9 cellular contexts compared by ENCODE assay signal in the genomic region with DNA sequence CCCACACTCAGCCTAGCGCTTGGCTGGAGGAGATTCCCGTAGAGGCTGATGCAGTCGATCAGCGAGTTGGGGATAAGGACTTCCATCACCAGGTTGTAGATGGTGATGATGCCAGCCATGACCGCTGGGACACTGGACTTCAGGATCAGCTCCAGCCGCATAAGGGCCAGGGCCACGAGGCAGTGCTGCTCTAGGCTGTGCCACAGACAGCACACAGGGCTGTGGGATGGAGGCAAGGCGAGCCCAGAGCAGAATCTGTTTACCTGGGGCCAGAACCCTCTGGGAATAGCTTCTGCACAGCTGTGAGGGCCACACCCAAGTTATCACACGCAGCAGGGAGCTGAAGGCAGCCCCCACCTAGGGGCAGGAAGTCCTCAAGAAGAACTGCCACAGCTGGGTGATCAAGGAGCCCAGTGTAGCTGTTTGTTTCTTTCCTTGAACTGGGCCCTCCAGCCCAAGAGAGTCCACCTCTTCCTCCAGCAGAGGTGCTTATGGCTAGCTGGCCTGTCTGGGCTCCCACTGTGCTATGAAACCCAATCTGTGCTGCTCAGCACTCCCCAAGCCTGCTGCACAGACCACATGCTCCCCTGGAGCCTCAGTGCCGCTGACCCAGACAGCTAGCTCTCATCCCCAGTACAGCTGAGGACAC. TPM values are rescaled to one million over a fixed set of nuclear protein-coding genes. Genes with fewer than 3 reads are reported as not detected.
DNase-seq lines count a peak whose midpoint lies in the region; ATAC-seq, FAIRE-seq and TF ChIP-seq lines count a peak whose summit lies in the region.
"Had no signal": no experiment of that assay in that cellular context is flagged by ENCODE, and none has a peak within 500 bp of the region (broad histone marks: within the 10 kb centered on the region; RNA-seq: fewer than 3 reads in every experiment).

No MANE protein-coding gene starts in this region.

- H3K9me3 ChIP-seq in CD8-positive, alpha-beta T cell (ENCODE audit: low read length): no peaks in the 10 kb centered on the region
- no peaks in the 10 kb centered on the region for H3K9me3 ChIP-seq in H1 (ENCODE audit: insufficient read depth in 2 of 2, low read depth in 1 of 2, low read length in 1 of 2)
- H3K9me3 ChIP-seq in tibial nerve: no peaks in the 10 kb centered on the region

- peak overlapping the region; percentile 76 for H3K27ac Mint-ChIP-seq in CD8-positive, alpha-beta T cell

- peak in 5 of 7 experiments; percentile 39 to 76 (median 48) for DNase-seq in CD8-positive, alpha-beta T cell
- peak; percentile 67 for DNase-seq in NCI-H69 (lab: John Stamatoyannopoulos, UW)
- DNase-seq in H1 (ENCODE audit: low read depth in 1 of 2, low spot score in 2 of 2): no peak
- DNase-seq in tibial nerve (ENCODE audit: low spot score in 2 of 2): no peak
- no peak for DNase-seq in coronary artery (ENCODE audit: low spot score)
- DNase-seq in dedifferentiated amniotic fluid mesenchymal stem cell (ENCODE audit: extremely low spot score): no peak
- no peak for DNase-seq in anterior cingulate cortex (lab: John Stamatoyannopoulos, UW)

- no peak overlapping the region for H2BK20ac ChIP-seq in H1 (ENCODE audit: low read length)

- H3K9me3 Mint-ChIP-seq in CD8-positive, alpha-beta T cell: no peaks in the 10 kb centered on the region

- ATAC-seq in CD8-positive, alpha-beta T cell: peak; percentile 59
- ATAC-seq in GM19463 (IDR thresholded peaks at IDR 0.05; ENCODE audit: unreplicated experiment): peak; percentile 59

- H3K4me1 Mint-ChIP-seq in CD8-positive, alpha-beta T cell (ENCODE audit: low read depth): peaks cover 88% of the 10 kb centered on the region

- no peak overlapping the region for H3K18ac ChIP-seq in H1 (ENCODE audit: extremely low read depth, low read length)

- peak overlapping the region; percentile 33 for H3K4me3 ChIP-seq in CD8-positive, alpha-beta T cell (ENCODE audit: low read depth, low read length)
- H3K4me3 ChIP-seq in H1 (ENCODE audit: extremely low read depth in 1 of 4, insufficient read depth in 2 of 4, low read depth in 3 of 4, low read length in 4 of 4) (no peak overlapping the region; a peak in 1 of 8 replicates), tibial nerve (peak overlapping the region; percentile 8 to 94 (median 45)), coronary artery (no peak overlapping the region)

- no peak overlapping the region for H2BK120ac ChIP-seq in H1 (replicated peaks; ENCODE audit: low read depth, low read length)

- no peaks in the 10 kb centered on the region; the same call in 1 of the 2 replicates for H3K23me2 ChIP-seq in H1 (ENCODE audit: low read depth, low read length)

- H3K27me3 Mint-ChIP-seq in CD8-positive, alpha-beta T cell (ENCODE audit: low read depth): no peaks in the 10 kb centered on the region

- no peak overlapping the region for H2BK12ac ChIP-seq in H1 (ENCODE audit: low read depth, low read length)

- no peak overlapping the region for H3K23ac ChIP-seq in H1 (ENCODE audit: insufficient read length)

- 89% methylated on average over 10 of the region's 10 CpGs; no CpG with 5 or more reads in 1 of the 2 experiments for WGBS in H1 (ENCODE audit: extremely low coverage in 1 of 2, insufficient coverage in 1 of 2, insufficient read length in 1 of 2, insufficient replicate concordance in 2 of 2, low coverage in 1 of 2, low lambda C conversion rate in 2 of 2, missing lambda C conversion rate in 1 of 2), 2 experiments
- WGBS in tibial nerve, 2 donors: 69 to 73% methylated on average over 8 to 10 of the region's 10 CpGs

- H3K27me3 ChIP-seq in CD8-positive, alpha-beta T cell (ENCODE audit: insufficient read depth, low read length): no peaks in the 10 kb centered on the region
- H3K27me3 ChIP-seq in H1 (replicated peaks in 1 of 4; ENCODE audit: control insufficient read depth in 3 of 4, extremely low read depth in 1 of 4, insufficient read depth in 3 of 4, low read length in 3 of 4) (no peaks in the 10 kb centered on the region), tibial nerve (no peaks in the 10 kb centered on the region)

- H4K20me1 ChIP-seq in H1 (replicated peaks in 1 of 2; ENCODE audit: control insufficient read depth in 1 of 2, insufficient read depth in 2 of 2, low read length in 2 of 2): peaks cover 71 to 74% of the 10 kb centered on the region in 2 experiments

- no peak for FAIRE-seq in H1 (lab: Jason Lieb, UNC)
- FAIRE-seq: endometrium had no signal

- peaks cover 40% of the 10 kb centered on the region for H3K36me3 Mint-ChIP-seq in CD8-positive, alpha-beta T cell

- no peak overlapping the region for H4K91ac ChIP-seq in H1 (replicated peaks; ENCODE audit: insufficient read length, low read length)

- intact Hi-C loops in CD8-positive, alpha-beta T cell (cut with DNase I, micrococcal nuclease): loop anchor here (10.0 kb wide), 5 partner anchors 108 to 1852 kb away; a partner anchor contains a TSS

- H3K14ac ChIP-seq in H1 (ENCODE audit: insufficient read length): no peak overlapping the region

- CTCF ChIA-PET in CD8-positive, alpha-beta T cell (lab: Charles Lee): interaction anchor here (0.9 to 2.4 kb wide), 7 partner anchors 11 to 121 kb away, joined by 3 to 16 read pairs (median 9); no protein-coding TSS in a partner anchor
- CTCF ChIA-PET in H1 (lab: Charles Lee; ENCODE audit: partially characterized antibody): interaction anchor here (0.8 to 4.1 kb wide), 12 partner anchors 8 to 175 kb away, joined by 3 to 29 read pairs (median 4); no protein-coding TSS in a partner anchor

- no peak overlapping the region; a peak in 1 of 7 replicates for H3K9ac ChIP-seq in H1 (replicated peaks in 1 of 4; ENCODE audit: extremely low read depth in 1 of 4, low read depth in 3 of 4, low read length in 3 of 4)

- no peak overlapping the region for H4K8ac ChIP-seq in H1 (ENCODE audit: extremely low read depth, insufficient read depth, low read length)

- peaks cover 25% of the 10 kb centered on the region for H3K79me1 ChIP-seq in H1 (ENCODE audit: low read depth, low read length)

- no peak for TF ChIP-seq EP300 in H1 (IDR thresholded peaks at IDR 0.05; ENCODE audit: borderline replicate concordance in 1 of 2, low read depth in 2 of 2, low read length in 2 of 2)
- TF ChIP-seq EP300 in tibial nerve (IDR thresholded peaks at IDR 0.05): no peak

- H3K56ac ChIP-seq in H1 (replicated peaks; ENCODE audit: insufficient read length, low read depth, low read length): no peak overlapping the region

- peak overlapping the region; percentile 50 for H3K4me3 Mint-ChIP-seq in CD8-positive, alpha-beta T cell

- H3K4me2 ChIP-seq in H1 (ENCODE audit: insufficient read depth in 1 of 2, low read depth in 2 of 2, low read length in 2 of 2): peak overlapping the region in 1 of 2 experiments; percentile 81; a peak in 2 of 4 replicates

- no peak overlapping the region for H3K4ac ChIP-seq in H1 (replicated peaks; ENCODE audit: insufficient read length, low read depth, low read length)

- H3K27ac ChIP-seq in CD8-positive, alpha-beta T cell (ENCODE audit: low read depth, low read length): peak overlapping the region; percentile 30
- H3K27ac ChIP-seq in H1 (ENCODE audit: low read depth, low read length): peak overlapping the region; percentile 43
- H3K27ac ChIP-seq in tibial nerve: peak overlapping the region; percentile 13 to 93 (median 80)
- no peak overlapping the region for H3K27ac ChIP-seq in coronary artery

- no peaks in the 10 kb centered on the region for H3K36me3 ChIP-seq in CD8-positive, alpha-beta T cell (ENCODE audit: insufficient read depth, low read length)
- H3K36me3 ChIP-seq in H1 (ENCODE audit: control insufficient read depth in 2 of 4, insufficient read depth in 4 of 4, low read length in 3 of 4) (peaks cover 16 to 70% (median 17%) of the 10 kb centered on the region in 4 experiments; a peak in 7 of 8 replicates), tibial nerve (peaks cover 0 to 46% (median 3%) of the 10 kb centered on the region in 3 donors)

- H2AK5ac ChIP-seq in H1 (ENCODE audit: low read depth, low read length): 0 out of 2 replicates have a peak overlapping the region, but pooled peaks have one; percentile 75

- POLR2A ChIA-PET in CD8-positive, alpha-beta T cell (lab: Charles Lee): interaction anchor here (0.7 to 2.8 kb wide), 9 partner anchors 8 to 185 kb away, joined by 3 to 16 read pairs (median 5); a partner anchor contains a TSS
- POLR2A ChIA-PET in H1 (lab: Charles Lee; ENCODE audit: partially characterized antibody): interaction anchor here (0.6 to 14.7 kb wide), 12 partner anchors 10 to 112 kb away, joined by 3 to 140 read pairs (median 4); no protein-coding TSS in a partner anchor

- TF ChIP-seq CTCF in CD8-positive, alpha-beta T cell (IDR thresholded peaks at IDR 0.05): no peak
- TF ChIP-seq CTCF in H1 (IDR thresholded peaks at IDR 0.05; ENCODE audit: control extremely low read depth in 1 of 3, insufficient read depth in 1 of 3, low read depth in 1 of 3, low read length in 3 of 3): no peak
- TF ChIP-seq CTCF in tibial nerve (IDR thresholded peaks at IDR 0.05): no peak
- no peak for TF ChIP-seq CTCF in coronary artery (IDR thresholded peaks at IDR 0.05)

- H2BK15ac ChIP-seq in H1 (ENCODE audit: low read length): no peak overlapping the region

- no peak for TF ChIP-seq RAD21 in H1 (IDR thresholded peaks at IDR 0.05 in 1 of 2, conservative IDR thresholded peaks at IDR 0.05 in 1 of 2; ENCODE audit: low read depth in 2 of 2, low read length in 2 of 2)

- peaks cover 86 to 99% of the 10 kb centered on the region in 2 experiments for H3K79me2 ChIP-seq in H1 (ENCODE audit: control insufficient read depth in 1 of 2, insufficient read depth in 2 of 2, low read length in 2 of 2)

- no peak overlapping the region for H2AFZ ChIP-seq in H1 (ENCODE audit: low read length)

- 0 out of 2 replicates have a peak overlapping the region, but pooled peaks have one; percentile 15 for H2BK5ac ChIP-seq in H1 (ENCODE audit: low read depth, low read length)

- peaks cover 93% of the 10 kb centered on the region for H3K4me1 ChIP-seq in CD8-positive, alpha-beta T cell (ENCODE audit: insufficient read depth, low read length)
- peaks cover 22 to 58% (median 45%) of the 10 kb centered on the region in 4 experiments for H3K4me1 ChIP-seq in H1 (replicated peaks in 1 of 4; ENCODE audit: control insufficient read depth in 3 of 4, insufficient read depth in 4 of 4, low read length in 3 of 4)
- H3K4me1 ChIP-seq in tibial nerve: peaks cover 0 to 52% (median 22%) of the 10 kb centered on the region in 4 donors

- no peak overlapping the region for H4K5ac ChIP-seq in H1 (ENCODE audit: insufficient read length, low read depth, low read length)

- TF ChIP-seq POLR2A in H1 (IDR thresholded peaks at IDR 0.05; ENCODE audit: control extremely low read depth in 1 of 2, low read depth in 2 of 2, low read length in 2 of 2) (peak in 1 of 2 experiments; percentile 37; a peak in 2 of 3 replicates), tibial nerve (IDR thresholded peaks at IDR 0.05) (peak in 1 of 2 donors; percentile 5)

RNA-seq across cellular contexts. Expression of a gene that starts 6.2 kb away (rescaled TPM):
- 10 to 100 TPM; 85.0 to 97.2 TPM for total RNA-seq in CD8-positive, alpha-beta T cell
- total RNA-seq in H1 (2021; fragmentation: NEBNext Ultra II Directional; extraction: Animal tissue kit (Norgen Biotek cat#: 25700)): 230 and 239 TPM in 2 replicates
- polyA plus RNA-seq in H1 (2011; rRNA removed): 308 and 434 TPM in 2 replicates
- polyA plus RNA-seq in H1 (2011; cell fraction: cytosol; rRNA removed): 236 TPM
- 357 TPM for polyA plus RNA-seq in H1 (2011; cell fraction: nucleus; rRNA removed)
- 162 to 242 TPM (median 209 TPM) in 4 replicates for polyA plus RNA-seq in H1 (2012, experiment 1 of 2)
- 247 TPM for polyA plus RNA-seq in H1 (2012, experiment 2 of 2)
- 529 TPM for polyA plus RNA-seq in H1 (2013, experiment 1 of 2)
- polyA plus RNA-seq in H1 (2013, experiment 2 of 2): 510 TPM
- 208 and 234 TPM in 2 replicates for polyA minus RNA-seq in H1 (2011; rRNA and poly(A)+ RNA removed)
- 142 TPM for polyA minus RNA-seq in H1 (2011; cell fraction: cytosol; rRNA and poly(A)+ RNA removed)
- polyA minus RNA-seq in H1 (2011; cell fraction: nucleus; rRNA and poly(A)+ RNA removed): 197 TPM
- 1,000 to 10,000 TPM in 3 of 4 donors, 100 to 1,000 TPM in 1; 953 to 4,970 (median 3,437) TPM for total RNA-seq in tibial nerve

Comparison
In these comparisons a context has a peak if more than half of its experiments do, and no peak if none do; other contexts are left out.
1. DNase-seq: peak in CD8-positive, alpha-beta T cell (5 of 7) and NCI-H69 (single experiment); none in H1 (0 of 2), tibial nerve (0 of 2), coronary artery (single experiment), dedifferentiated amniotic fluid mesenchymal stem cell (single experiment) and anterior cingulate cortex (0 of 58).
2. H3K27ac ChIP-seq: peak in CD8-positive, alpha-beta T cell (single experiment), H1 (single experiment) and tibial nerve (4 of 4); none in coronary artery (0 of 2).
3. H3K4me3 ChIP-seq: peak in CD8-positive, alpha-beta T cell (single experiment) and tibial nerve (4 of 4); none in H1 (0 of 4) and coronary artery (single experiment).